Comparison of ENCODE assay signal across 8 cellular contexts in genomic region chr12:123231931-123232330, GRCh38. TPM values are rescaled to one million over a fixed set of nuclear protein-coding genes. Genes with fewer than 3 reads are reported as not detected.
DNase-seq lines count a peak whose midpoint lies in the region; TF ChIP-seq lines count a peak whose summit lies in the region.

No MANE protein-coding gene starts in this region.

- H3K36me3 ChIP-seq in skeletal muscle satellite cell (ENCODE audit: insufficient read depth, low read length) = no peaks in the 10 kb centered on the region

- no peaks in the 10 kb centered on the region for H3K9me3 ChIP-seq in skeletal muscle satellite cell (replicated peaks; ENCODE audit: low read length)

- H3K4me3 ChIP-seq in fibroblast of mammary gland (ENCODE audit: control insufficient read depth, low read depth, low read length) (peak overlapping the region; percentile 98), skeletal muscle satellite cell (ENCODE audit: low read length) (peak overlapping the region; percentile 81)

- H3K4me1 ChIP-seq in skeletal muscle satellite cell (ENCODE audit: control insufficient read depth, insufficient read depth, low read length) = peaks cover 17% of the 10 kb centered on the region

- H3K27me3 ChIP-seq in skeletal muscle satellite cell (ENCODE audit: control insufficient read depth, insufficient read depth, low read length) = no peaks in the 10 kb centered on the region

- peak overlapping the region; percentile 86 for H3K9ac ChIP-seq in skeletal muscle satellite cell (ENCODE audit: low read depth, low read length)

- H3K4me2 ChIP-seq in skeletal muscle satellite cell (ENCODE audit: low read length) = peak overlapping the region; percentile 88

- peak overlapping the region; percentile 89 for H3K27ac ChIP-seq in RWPE1

- no peak for TF ChIP-seq CTCF in RWPE1 (conservative IDR thresholded peaks at IDR 0.05; ENCODE audit: low read depth)
- no peak for TF ChIP-seq CTCF in fibroblast of mammary gland (conservative IDR thresholded peaks at IDR 0.05; ENCODE audit: control insufficient read depth, insufficient read depth, low read depth, low read length)

- POLR2A ChIA-PET in RWPE1 (lab: Yijun Ruan, JAX; ENCODE audit: low non-redundant PET) = interaction anchor here (0.8 to 1.4 kb wide), 5 partner anchors 12 to 262 kb away, joined by 3 to 7 read pairs (median 3); partner anchors contain the start of genes KMT5A and OGFOD2

- peak; percentile 4 for DNase-seq in NCI-H1694 treated with DMSO at 0.1 percent for 48 hours (lab: John Stamatoyannopoulos, UW)
- no peak for DNase-seq in NCI-H1694 (lab: John Stamatoyannopoulos, UW)
- peak; percentile 24 for DNase-seq in RWPE1 (ENCODE audit: low spot score)
- DNase-seq in fibroblast of mammary gland (ENCODE audit: low read depth) = no peak
- DNase-seq in middle frontal gyrus (ENCODE audit: extremely low spot score, low spot score) = no peak
- no peak for DNase-seq in ureter (ENCODE audit: low spot score)
- DNase-seq in stimulated activated CD4-positive, alpha-beta T cell treated with anti-CD3 and anti-CD28 coated beads, Interleukin-2, amount 100 ng/mL, for 48 hours = no peak

- CTCF ChIA-PET in RWPE1 (lab: Yijun Ruan, JAX) = interaction anchor here (0.6 to 2.3 kb wide), 2 partner anchors 188 to 287 kb away, joined by 4 to 9 read pairs; no protein-coding TSS in a partner anchor

RNA-seq across cellular contexts. Expression of gene MPHOSPH9, which starts 1.0 kb away (rescaled TPM):
- total RNA-seq in skeletal muscle satellite cell (2012; rRNA removed) = 27.9 and 28.8 TPM in 2 replicates
- total RNA-seq in ureter = 30.4 TPM

RNA-seq across cellular contexts. Expression of gene MTRFR, which starts 1.3 kb away (rescaled TPM):
- 4.6 and 8.6 TPM in 2 replicates for total RNA-seq in skeletal muscle satellite cell (2012; rRNA removed)
- total RNA-seq in ureter = 14.6 TPM

RNA-seq across cellular contexts. Expression of gene CDK2AP1, which starts 39.7 kb away (rescaled TPM):
- 145 and 216 TPM in 2 replicates for total RNA-seq in skeletal muscle satellite cell (2012; rRNA removed)
- total RNA-seq in ureter = 144 TPM

Comparison
In these comparisons a context has a peak if more than half of its experiments do, and no peak if none do; other contexts are left out.
1. DNase-seq: peak in NCI-H1694 treated with DMSO at 0.1 percent for 48 hours (single experiment) and RWPE1 (single experiment); none in NCI-H1694 (single experiment), fibroblast of mammary gland (single experiment), middle frontal gyrus (single experiment), ureter (single experiment) and stimulated activated CD4-positive, alpha-beta T cell treated with anti-CD3 and anti-CD28 coated beads, Interleukin-2, amount 100 ng/mL, for 48 hours (0 of 2).